Comparison of ENCODE assay signal across 8 cellular contexts in the genomic region with DNA sequence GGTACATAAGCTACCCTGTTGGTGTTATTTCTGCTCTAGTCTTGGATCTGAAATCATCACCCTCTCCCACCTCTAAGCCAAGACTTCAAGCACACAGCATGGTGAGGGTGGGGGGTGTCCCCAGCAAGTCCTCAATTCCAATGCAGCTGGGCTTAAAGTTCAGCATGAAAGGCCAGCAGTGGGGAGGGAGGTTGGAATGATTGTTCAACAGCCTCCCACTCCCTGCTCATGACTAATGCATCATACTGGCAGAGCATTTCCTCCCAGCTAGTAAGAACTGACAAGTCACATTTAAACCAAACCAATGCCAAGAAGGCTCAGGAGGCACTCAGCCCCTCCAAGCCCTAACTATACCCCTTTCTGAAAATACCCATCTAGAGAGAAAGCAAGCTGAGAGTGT. TPM values are rescaled to one million over a fixed set of nuclear protein-coding genes. Genes with fewer than 3 reads are reported as not detected.
DNase-seq lines count a peak whose midpoint lies in the region; ATAC-seq, FAIRE-seq and TF ChIP-seq lines count a peak whose summit lies in the region.

No MANE protein-coding gene starts in this region.

- peaks cover 8% of the 10 kb centered on the region for H3K4me1 Mint-ChIP-seq in endodermal cell

- POLR2A ChIA-PET in AG04449 (lab: Yijun Ruan, JAX): interaction anchor here (0.8 to 1.9 kb wide), 2 partner anchors 10 to 12 kb away, joined by 3 to 10 read pairs; no protein-coding TSS in a partner anchor

- DNase-seq in AG04449 (ENCODE audit: low read depth, low spot score) (peak; percentile 88), NCI-H460 (ENCODE audit: extremely low read depth, low read depth) (peak; percentile 27), astrocyte of the hippocampus (ENCODE audit: low read depth, low spot score) (peak; percentile 90), osteoblast (ENCODE audit: insufficient read length, low spot score, missing footprints) (peak; percentile 92), endodermal cell (no peak), NCI-H2081 (lab: John Stamatoyannopoulos, UW) (no peak), GM12892 (ENCODE audit: insufficient read length) (no peak)

- CTCF ChIA-PET in AG04449 (lab: Yijun Ruan, JAX): interaction anchor here (0.9 to 1.6 kb wide), 2 partner anchors 9 to 287 kb away, joined by 3 to 7 read pairs; no protein-coding TSS in a partner anchor

- no peak overlapping the region for H3K9ac ChIP-seq in endodermal cell (ENCODE audit: extremely low read depth, low read length, poor library complexity, severe bottlenecking)

- H3K4me3 ChIP-seq in AG04449 (ENCODE audit: low read depth, low read length) (no peak overlapping the region), osteoblast (ENCODE audit: insufficient read depth, low read length) (no peak overlapping the region), endodermal cell (ENCODE audit: low read length) (no peak overlapping the region)

- TF ChIP-seq POLR2A in GM12892 (IDR thresholded peaks at IDR 0.05; ENCODE audit: low read depth, low read length): no peak

- H3K36me3 ChIP-seq in osteoblast (ENCODE audit: insufficient read depth, low read length) (no peaks in the 10 kb centered on the region), endodermal cell (ENCODE audit: control insufficient read depth, insufficient read depth, low read length) (no peaks in the 10 kb centered on the region)

- H3K27me3 ChIP-seq in osteoblast (ENCODE audit: insufficient read depth, low read length) (no peaks in the 10 kb centered on the region), endodermal cell (ENCODE audit: control insufficient read depth, insufficient read depth, low read length, poor library complexity, severe bottlenecking) (no peaks in the 10 kb centered on the region)

- FAIRE-seq in GM12892 (lab: Jason Lieb, UNC): no peak

- peak overlapping the region; percentile 20 for H2AFZ ChIP-seq in osteoblast (ENCODE audit: low read length)

- H3K27ac ChIP-seq in osteoblast (ENCODE audit: low read depth, low read length) (peak overlapping the region; percentile 30), endodermal cell (ENCODE audit: low read depth, low read length) (no peak overlapping the region)

- peak overlapping the region; percentile 40 for H3K4me2 ChIP-seq in osteoblast (ENCODE audit: insufficient read depth, low read length)

- no peak for TF ChIP-seq CTCF in AG04449 (IDR thresholded peaks at IDR 0.05; ENCODE audit: insufficient read depth, low read length, missing control alignments)
- TF ChIP-seq CTCF in osteoblast (IDR thresholded peaks at IDR 0.05; ENCODE audit: extremely low read depth, low read depth, low read length): no peak
- no peak for TF ChIP-seq CTCF in endodermal cell (conservative IDR thresholded peaks at IDR 0.05)

- H3K27me3 Mint-ChIP-seq in endodermal cell (ENCODE audit: insufficient read depth): no peaks in the 10 kb centered on the region

- no peaks in the 10 kb centered on the region for H3K9me3 Mint-ChIP-seq in endodermal cell

- no peaks in the 10 kb centered on the region for H4K20me1 ChIP-seq in osteoblast (ENCODE audit: insufficient read depth, low read length)

- peaks cover 30% of the 10 kb centered on the region for H3K4me1 ChIP-seq in osteoblast (ENCODE audit: insufficient read depth, low read length)
- H3K4me1 ChIP-seq in endodermal cell (ENCODE audit: control insufficient read depth, insufficient read depth, low read length): no peaks in the 10 kb centered on the region

- H3K9me3 ChIP-seq in osteoblast (ENCODE audit: low read depth, low read length) (no peaks in the 10 kb centered on the region), endodermal cell (ENCODE audit: control insufficient read depth, low read length) (no peaks in the 10 kb centered on the region)

- no peak for ATAC-seq in HG02852 (IDR thresholded peaks at IDR 0.05; ENCODE audit: unreplicated experiment)

- H3K79me2 ChIP-seq in osteoblast (ENCODE audit: insufficient read depth, low read length): no peaks in the 10 kb centered on the region

- H3K27ac Mint-ChIP-seq in endodermal cell: no peak overlapping the region

- peaks cover 9% of the 10 kb centered on the region for H3K36me3 Mint-ChIP-seq in endodermal cell (ENCODE audit: low read depth)

- no peak overlapping the region for H3K4me3 Mint-ChIP-seq in endodermal cell

RNA-seq across cellular contexts. Expression of gene TIAM1, which starts 50.1 kb away (rescaled TPM):
- total RNA-seq in NCI-H460 (2014; rRNA removed; shearing (Covaris generic)): 1.1 and 2.7 TPM in 2 replicates
- polyA plus RNA-seq in NCI-H460 (2014; cell fraction: nucleus; rRNA removed): 1.2 and 1.9 TPM in 2 replicates
- 13.6 and 16.3 TPM in 2 replicates for total RNA-seq in osteoblast
- 10 to 100 TPM; 29.4 to 33.3 TPM for total RNA-seq in endodermal cell
- polyA plus RNA-seq in endodermal cell (2013, experiment 1 of 2): 23.9 TPM
- polyA plus RNA-seq in endodermal cell (2013, experiment 2 of 2): 24.3 TPM
- polyA plus RNA-seq in GM12892 (2012; ENCODE audit: missing spikeins): 2.6 TPM

Comparison
In these comparisons a context has a peak if more than half of its experiments do, and no peak if none do; other contexts are left out.
1. DNase-seq: peak in AG04449 (single experiment), NCI-H460 (single experiment), astrocyte of the hippocampus (single experiment) and osteoblast (single experiment); none in endodermal cell (single experiment), NCI-H2081 (0 of 2) and GM12892 (single experiment).